8 cellular contexts compared by ENCODE assay signal in the genomic region with DNA sequence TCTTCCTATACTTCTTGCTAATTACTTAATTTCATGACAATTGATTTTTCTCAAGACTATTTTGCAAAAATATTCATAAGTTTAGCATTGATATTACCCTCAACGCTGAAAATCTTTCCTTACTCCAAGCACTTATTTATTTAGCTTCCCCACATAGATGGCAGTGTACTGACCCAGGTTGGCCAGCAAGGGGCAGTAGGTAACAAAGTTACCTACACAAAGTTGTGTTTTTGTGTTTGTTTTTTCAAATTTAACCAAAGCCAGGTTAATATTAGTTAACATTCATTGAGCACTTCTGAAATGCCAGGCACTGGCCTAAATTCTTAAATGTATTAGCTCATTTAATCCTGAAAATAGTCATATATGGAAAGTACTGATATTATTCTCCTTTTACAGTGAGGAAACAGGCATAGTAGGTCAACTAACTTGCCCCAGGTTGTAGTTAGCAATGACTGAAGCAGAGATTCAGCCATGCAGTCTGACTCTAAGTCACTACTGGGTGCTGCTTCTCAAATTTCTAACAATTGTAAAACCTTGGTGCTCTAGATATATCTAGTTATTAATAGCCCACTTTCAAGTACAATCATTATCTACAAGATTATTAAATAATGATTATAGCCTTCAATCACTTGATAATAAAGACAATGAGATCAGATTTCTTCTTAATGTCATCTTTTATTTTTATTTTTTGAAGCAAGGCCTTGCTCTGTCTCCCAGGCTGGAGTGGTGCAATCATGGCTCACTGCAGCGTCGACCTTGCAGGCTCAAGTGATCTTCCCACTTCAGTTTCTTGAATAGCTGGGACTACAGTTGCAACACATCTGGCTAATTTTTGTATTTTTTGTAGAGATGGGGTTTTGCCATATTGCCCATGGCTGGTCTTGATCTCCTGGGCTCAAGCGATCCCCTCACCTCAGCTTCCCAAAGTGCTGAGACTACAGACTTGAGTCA. TPM values are rescaled to one million over a fixed set of nuclear protein-coding genes. Genes with fewer than 3 reads are reported as not detected.
DNase-seq lines count a peak whose midpoint lies in the region; ATAC-seq and TF ChIP-seq lines count a peak whose summit lies in the region.

No MANE protein-coding gene starts in this region.

- ATAC-seq in HG03280 (IDR thresholded peaks at IDR 0.05; ENCODE audit: unreplicated experiment) (peak; percentile 56), GM21717 (IDR thresholded peaks at IDR 0.05; ENCODE audit: unreplicated experiment) (no peak)

- TF ChIP-seq CTCF in coronary artery (IDR thresholded peaks at IDR 0.05) (peak; percentile 62), mesothelial cell of epicardium (IDR thresholded peaks at IDR 0.05; ENCODE audit: unreplicated experiment) (peak; percentile 62)

- DNase-seq in activated T-cell treated with anti-CD3 and anti-CD28 coated beads for 4 hours = peak; percentile 11
- DNase-seq in activated T-cell treated with anti-CD3 and anti-CD28 coated beads, Interleukin-2, amount 50 U/mL, for 48 hours = no peak
- DNase-seq in SK-MEL-5 (ENCODE audit: low read depth, low spot score) = peak; percentile 77
- no peak for DNase-seq in coronary artery (ENCODE audit: low spot score)
- DNase-seq in mesothelial cell of epicardium (ENCODE audit: low spot score in 2 of 2, unreplicated experiment in 2 of 2) = no peak
- no peak for DNase-seq in HK-2 (ENCODE audit: unreplicated experiment)

- no peak overlapping the region for H3K4me3 Mint-ChIP-seq in mesothelial cell of epicardium

- peaks cover 11% of the 10 kb centered on the region for H3K9me3 Mint-ChIP-seq in mesothelial cell of epicardium

- no peaks in the 10 kb centered on the region for H3K27me3 Mint-ChIP-seq in mesothelial cell of epicardium (ENCODE audit: low read depth)

- H3K36me3 Mint-ChIP-seq in mesothelial cell of epicardium = no peaks in the 10 kb centered on the region

- peaks cover 46% of the 10 kb centered on the region for H3K4me1 Mint-ChIP-seq in mesothelial cell of epicardium

- in situ Hi-C loops in SK-MEL-5 (cut with HindIII; ENCODE audit: low pct_unique_long_range_greater_than_20kb, low sequenced_read_pairs) = no loop called here

- H3K27ac ChIP-seq in coronary artery = no peak overlapping the region

- peak overlapping the region; percentile 67 for H3K27ac Mint-ChIP-seq in mesothelial cell of epicardium

- H3K4me3 ChIP-seq in coronary artery = no peak overlapping the region

RNA-seq across cellular contexts. Expression of gene GGCT, which starts 5.8 kb away (rescaled TPM):
- total RNA-seq in SK-MEL-5 (2014; rRNA removed; shearing (Covaris generic)) = 131 and 143 TPM in 2 replicates
- 111 and 123 TPM in 2 replicates for polyA plus RNA-seq in SK-MEL-5 (2015; cell fraction: cytosol; rRNA removed)
- polyA plus RNA-seq in SK-MEL-5 (2015; cell fraction: nucleus; rRNA removed) = 34.6 and 36.1 TPM in 2 replicates
- total RNA-seq in mesothelial cell of epicardium = 36.5 to 37.5 TPM (median 36.6 TPM) in 3 replicates

RNA-seq across cellular contexts. Expression of gene NOD1, which starts 31.8 kb away (rescaled TPM):
- 6.9 and 8.6 TPM in 2 replicates for total RNA-seq in SK-MEL-5 (2014; rRNA removed; shearing (Covaris generic))
- polyA plus RNA-seq in SK-MEL-5 (2015; cell fraction: cytosol; rRNA removed) = 8.5 and 14.7 TPM in 2 replicates
- polyA plus RNA-seq in SK-MEL-5 (2015; cell fraction: nucleus; rRNA removed) = 25.1 and 33.4 TPM in 2 replicates
- total RNA-seq in mesothelial cell of epicardium = 9.5 to 10.3 TPM (median 10.2 TPM) in 3 replicates

Comparison
In these comparisons a context has a peak if more than half of its experiments do, and no peak if none do; other contexts are left out.
1. DNase-seq: peak in activated T-cell treated with anti-CD3 and anti-CD28 coated beads for 4 hours (single experiment) and SK-MEL-5 (single experiment); none in activated T-cell treated with anti-CD3 and anti-CD28 coated beads, Interleukin-2, amount 50 U/mL, for 48 hours (0 of 2), coronary artery (single experiment), mesothelial cell of epicardium (0 of 2) and HK-2 (single experiment).